ENCODE assay signal across 8 cellular contexts in genomic region chr12:124921200-124922008, GRCh38. TPM values are rescaled to one million over a fixed set of nuclear protein-coding genes. Genes with fewer than 3 reads are reported as not detected.
DNase-seq lines count a peak whose midpoint lies in the region; ATAC-seq and TF ChIP-seq lines count a peak whose summit lies in the region.

No MANE protein-coding gene starts in this region.

- H3K27ac ChIP-seq in ascending aorta (peak overlapping the region; percentile 99 to 100), iPS-20b (ENCODE audit: low read length) (peak overlapping the region; percentile 77)

- peak; percentile 51 for ATAC-seq in HG02678 (IDR thresholded peaks at IDR 0.05; ENCODE audit: unreplicated experiment)

- H3K4me3 ChIP-seq in ascending aorta (peak overlapping the region; percentile 24 to 56), iPS-20b (ENCODE audit: low read length) (peak overlapping the region; percentile 70)

- no peaks in the 10 kb centered on the region for H3K36me3 ChIP-seq in ascending aorta
- no peaks in the 10 kb centered on the region for H3K36me3 ChIP-seq in iPS-20b (ENCODE audit: insufficient read depth, low read depth, low read length)

- DNase-seq in RKO (ENCODE audit: low spot score), result peak; percentile 75
- DNase-seq in ascending aorta (ENCODE audit: low spot score in 2 of 2), result no peak
- peak; percentile 56 to 65 for DNase-seq in stimulated activated CD4-positive, alpha-beta T cell treated with anti-CD3 and anti-CD28 coated beads, Interleukin-1b, Interleukin-23, amount 100 ng/mL, for 4 hours (ENCODE audit: low read depth in 2 of 2)
- no peak for DNase-seq in HEK293T (ENCODE audit: extremely low spot score)
- no peak for DNase-seq in UCSD-AML1 (lab: John Stamatoyannopoulos, UW; ENCODE audit: unreplicated experiment)

- no peaks in the 10 kb centered on the region for H3K9me3 ChIP-seq in ascending aorta
- no peaks in the 10 kb centered on the region for H3K9me3 ChIP-seq in iPS-20b (ENCODE audit: insufficient read depth, low read depth, low read length)

- POLR2A ChIA-PET in HEK293T (lab: Yijun Ruan, JAX), result interaction anchor here (3.5 kb wide), 1 partner anchor 18 kb away, joined by 29 read pairs; no protein-coding TSS in a partner anchor

- H3K9ac ChIP-seq in iPS-20b (ENCODE audit: low read depth, low read length), result peak overlapping the region; percentile 74; the same call in 1 of the 2 replicates

- H3K27me3 ChIP-seq in ascending aorta (no peaks in the 10 kb centered on the region), iPS-20b (ENCODE audit: insufficient read depth, low read length) (no peaks in the 10 kb centered on the region)

- intact Hi-C loops in ascending aorta (cut with DNase I), result no loop called here

- CTCF ChIA-PET in HEK293T (lab: Yijun Ruan, JAX), result interaction anchor here (0.8 to 2.1 kb wide), 3 partner anchors 12 to 19 kb away, joined by 3 to 18 read pairs (median 3); no protein-coding TSS in a partner anchor

- TF ChIP-seq POLR2A in GM15510 (IDR thresholded peaks at IDR 0.05; ENCODE audit: borderline replicate concordance, extremely low read depth, insufficient read length), result peak; percentile 73

- H3K4me1 ChIP-seq in ascending aorta (peaks cover 5 to 35% of the 10 kb centered on the region in 2 donors), iPS-20b (ENCODE audit: insufficient read depth, low read length) (peaks cover 44% of the 10 kb centered on the region)

- no peak for TF ChIP-seq CTCF in ascending aorta (IDR thresholded peaks at IDR 0.05)

TF ChIP-seq in HEK293T, 16 proteins besides CTCF, POLR2A, EP300 and RAD21:
- TF ChIP-seq SP1 (IDR thresholded peaks at IDR 0.05) (no peak), FOXM1 (IDR thresholded peaks at IDR 0.05; ENCODE audit: borderline replicate concordance) (no peak), SUZ12 (IDR thresholded peaks at IDR 0.05) (no peak), L3MBTL2 (conservative IDR thresholded peaks at IDR 0.05) (no peak; the same call in 1 of the 2 replicates), ZNF384 (IDR thresholded peaks at IDR 0.05) (no peak), NFRKB (IDR thresholded peaks at IDR 0.05) (no peak), PKNOX1 (IDR thresholded peaks at IDR 0.05) (no peak)
TF ChIP-seq in HEK293T: peak in this region for 0.

RNA-seq across cellular contexts. Expression of gene UBC, which starts 7.0 kb away (rescaled TPM):
- 1,347 TPM for total RNA-seq in ascending aorta

RNA-seq across cellular contexts. Expression of gene SCARB1, which starts 57.7 kb away (rescaled TPM):
- 81.1 TPM for total RNA-seq in ascending aorta

Comparison
In these comparisons a context has a peak if more than half of its experiments do, and no peak if none do; other contexts are left out.
1. DNase-seq: peak in RKO (single experiment) and stimulated activated CD4-positive, alpha-beta T cell treated with anti-CD3 and anti-CD28 coated beads, Interleukin-1b, Interleukin-23, amount 100 ng/mL, for 4 hours (2 of 2); none in ascending aorta (0 of 2), HEK293T (single experiment) and UCSD-AML1 (single experiment).